In genomic region chr22:42217019-42217751, GRCh38 we compare ENCODE assay signal across 15 cellular contexts. TPM values are rescaled to one million over a fixed set of nuclear protein-coding genes. Genes with fewer than 3 reads are reported as not detected.
DNase-seq lines count a peak whose midpoint lies in the region; ATAC-seq, FAIRE-seq and TF ChIP-seq lines count a peak whose summit lies in the region.
"Had no signal": no experiment of that assay in that cellular context is flagged by ENCODE, and none has a peak within 500 bp of the region (broad histone marks: within the 10 kb centered on the region; RNA-seq: fewer than 3 reads in every experiment).

No MANE protein-coding gene starts in this region.

- no peak for FAIRE-seq in H1 (lab: Jason Lieb, UNC)
- FAIRE-seq: frontal cortex, RCC 7860 had no signal

- ATAC-seq in T-cell (replicated peaks in 1 of 4) (peak in 1 of 4 experiments; percentile 57), GM19035 (IDR thresholded peaks at IDR 0.05; ENCODE audit: unreplicated experiment) (no peak), body of pancreas (no peak)

- no peaks in the 10 kb centered on the region for H3K23me2 ChIP-seq in H1 (ENCODE audit: low read depth, low read length)

- no peak overlapping the region for H2BK20ac ChIP-seq in H1 (ENCODE audit: low read length)

- peaks cover 25% of the 10 kb centered on the region for H3K36me3 Mint-ChIP-seq in activated CD4-positive, alpha-beta T cell treated with anti-CD3 and anti-CD28 coated beads, Interleukin-2, amount 10 ng/mL, durations not matched to agents 7 days and 5 days (ENCODE audit: low read depth)
- H3K36me3 Mint-ChIP-seq in T-cell = peaks cover 23% of the 10 kb centered on the region

- H3K9ac ChIP-seq in H1 (replicated peaks in 1 of 4; ENCODE audit: extremely low read depth in 1 of 4, low read depth in 3 of 4, low read length in 3 of 4) (no peak overlapping the region; a peak in 1 of 7 replicates), smooth muscle cell (ENCODE audit: low read depth) (no peak overlapping the region)

- H3K4me1 Mint-ChIP-seq in activated CD4-positive, alpha-beta T cell treated with anti-CD3 and anti-CD28 coated beads, Interleukin-2, amount 10 ng/mL, durations not matched to agents 7 days and 5 days = peaks cover 34% of the 10 kb centered on the region
- peaks cover 51 to 60% (median 56%) of the 10 kb centered on the region in 3 donors for H3K4me1 Mint-ChIP-seq in T-cell

- peak overlapping the region; percentile 55 for H3K27ac Mint-ChIP-seq in activated CD4-positive, alpha-beta T cell treated with anti-CD3 and anti-CD28 coated beads, Interleukin-2, amount 10 ng/mL, durations not matched to agents 7 days and 5 days
- peak overlapping the region; percentile 75 to 83 for H3K27ac Mint-ChIP-seq in T-cell

- no peak overlapping the region for H2AFZ ChIP-seq in H1 (ENCODE audit: low read length)
- no peak overlapping the region for H2AFZ ChIP-seq in smooth muscle cell (ENCODE audit: low read depth)

- CTCF ChIA-PET in activated CD4-positive, alpha-beta T cell treated with anti-CD3 and anti-CD28 coated beads, Interleukin-2, amount 10 ng/mL, durations not matched to agents 7 days and 5 days (lab: Charles Lee) = interaction anchor here (0.6 to 2.5 kb wide), 7 partner anchors 9 to 227 kb away, joined by 3 to 6 read pairs (median 5); no protein-coding TSS in a partner anchor
- CTCF ChIA-PET in T-cell (lab: Charles Lee) (interaction anchor here in 1 of 2 donors (0.8 to 1.1 kb wide), 2 partner anchors 15 to 44 kb away, joined by 3 read pairs; no protein-coding TSS in a partner anchor), H1 (lab: Charles Lee; ENCODE audit: partially characterized antibody) (interaction anchor here (0.9 to 2.0 kb wide), 5 partner anchors 12 to 189 kb away, joined by 3 to 11 read pairs (median 3); no protein-coding TSS in a partner anchor)

- H2BK5ac ChIP-seq in H1 (ENCODE audit: low read depth, low read length) = no peak overlapping the region

- intact Hi-C loops in body of pancreas (cut with DNase I) = no loop called here
- intact Hi-C loops in vagina (cut with DNase I) = no loop called here

- no peak for TF ChIP-seq POLR2A in H1 (IDR thresholded peaks at IDR 0.05; ENCODE audit: control extremely low read depth in 1 of 2, low read depth in 2 of 2, low read length in 2 of 2)
- TF ChIP-seq POLR2A in body of pancreas (IDR thresholded peaks at IDR 0.05) = no peak
- TF ChIP-seq POLR2A in vagina (IDR thresholded peaks at IDR 0.05) = no peak

- H4K5ac ChIP-seq in H1 (ENCODE audit: insufficient read length, low read depth, low read length) = no peak overlapping the region

- H3K27me3 ChIP-seq in H1 (replicated peaks in 1 of 4; ENCODE audit: control insufficient read depth in 3 of 4, extremely low read depth in 1 of 4, insufficient read depth in 3 of 4, low read length in 3 of 4) (no peaks in the 10 kb centered on the region), smooth muscle cell (ENCODE audit: low read depth) (no peaks in the 10 kb centered on the region), body of pancreas (no peaks in the 10 kb centered on the region), vagina (no peaks in the 10 kb centered on the region)

- no peak overlapping the region for H3K14ac ChIP-seq in H1 (ENCODE audit: insufficient read length)

- TF ChIP-seq CTCF in H1 (IDR thresholded peaks at IDR 0.05; ENCODE audit: control extremely low read depth in 1 of 3, insufficient read depth in 1 of 3, low read depth in 1 of 3, low read length in 3 of 3) (no peak), smooth muscle cell (IDR thresholded peaks at IDR 0.05; ENCODE audit: borderline replicate concordance, insufficient read depth, poor library complexity, severe bottlenecking) (no peak), body of pancreas (IDR thresholded peaks at IDR 0.05) (no peak), vagina (IDR thresholded peaks at IDR 0.05) (no peak)

- no peaks in the 10 kb centered on the region for H3K9me3 Mint-ChIP-seq in activated CD4-positive, alpha-beta T cell treated with anti-CD3 and anti-CD28 coated beads, Interleukin-2, amount 10 ng/mL, durations not matched to agents 7 days and 5 days
- H3K9me3 Mint-ChIP-seq in T-cell = no peaks in the 10 kb centered on the region

- no peaks in the 10 kb centered on the region for H3F3A ChIP-seq in smooth muscle cell (ENCODE audit: low read depth)

- no peak overlapping the region; the same call in 1 of the 2 replicates for H4K8ac ChIP-seq in H1 (ENCODE audit: extremely low read depth, insufficient read depth, low read length)

- H4K20me1 ChIP-seq in H1 (replicated peaks in 1 of 2; ENCODE audit: control insufficient read depth in 1 of 2, insufficient read depth in 2 of 2, low read length in 2 of 2) (peaks cover 6 to 48% of the 10 kb centered on the region in 2 experiments), smooth muscle cell (ENCODE audit: low read depth) (peaks cover 95% of the 10 kb centered on the region)

- peak overlapping the region in 1 of 4 experiments; percentile 17; a peak in 2 of 8 replicates for H3K4me3 ChIP-seq in H1 (ENCODE audit: extremely low read depth in 1 of 4, insufficient read depth in 2 of 4, low read depth in 3 of 4, low read length in 4 of 4)
- no peak overlapping the region for H3K4me3 ChIP-seq in smooth muscle cell
- H3K4me3 ChIP-seq in body of pancreas = no peak overlapping the region
- H3K4me3 ChIP-seq in vagina = no peak overlapping the region
- H3K4me3 ChIP-seq: left ventricle myocardium inferior, thoracic aorta had no signal

- H3K79me2 ChIP-seq in H1 (ENCODE audit: control insufficient read depth in 1 of 2, insufficient read depth in 2 of 2, low read length in 2 of 2) (peaks cover 3 to 58% of the 10 kb centered on the region in 2 experiments; a peak in 3 of 4 replicates), smooth muscle cell (ENCODE audit: low read depth) (peaks cover 38% of the 10 kb centered on the region)

- no peak overlapping the region for H3K4ac ChIP-seq in H1 (replicated peaks; ENCODE audit: insufficient read length, low read depth, low read length)

- H3K9me3 ChIP-seq in H1 (ENCODE audit: insufficient read depth in 2 of 2, low read depth in 1 of 2, low read length in 1 of 2) (no peaks in the 10 kb centered on the region), smooth muscle cell (replicated peaks; ENCODE audit: low read depth) (no peaks in the 10 kb centered on the region), body of pancreas (no peaks in the 10 kb centered on the region), vagina (no peaks in the 10 kb centered on the region)
- H3K9me3 ChIP-seq: left ventricle myocardium inferior, thoracic aorta had no signal

- H2AK5ac ChIP-seq in H1 (ENCODE audit: low read depth, low read length) = no peak overlapping the region

- H4K91ac ChIP-seq in H1 (replicated peaks; ENCODE audit: insufficient read length, low read length) = no peak overlapping the region

- H3K36me3 ChIP-seq in H1 (ENCODE audit: control insufficient read depth in 2 of 4, insufficient read depth in 4 of 4, low read length in 3 of 4) = peaks cover 11 to 23% (median 21%) of the 10 kb centered on the region in 4 experiments
- no peaks in the 10 kb centered on the region for H3K36me3 ChIP-seq in smooth muscle cell (ENCODE audit: low read depth)
- H3K36me3 ChIP-seq in body of pancreas (replicated peaks in 1 of 2; ENCODE audit: insufficient read depth in 1 of 2, low read depth in 2 of 2) = peaks cover 0 to 7% of the 10 kb centered on the region in 2 donors
- H3K36me3 ChIP-seq in vagina = peaks cover 0 to 32% of the 10 kb centered on the region in 2 donors

- H2BK15ac ChIP-seq in H1 (ENCODE audit: low read length) = no peak overlapping the region

- peaks cover 10 to 22% (median 16%) of the 10 kb centered on the region in 4 experiments; a peak in 6 of 7 replicates for H3K4me1 ChIP-seq in H1 (replicated peaks in 1 of 4; ENCODE audit: control insufficient read depth in 3 of 4, insufficient read depth in 4 of 4, low read length in 3 of 4)
- H3K4me1 ChIP-seq in smooth muscle cell (ENCODE audit: low read depth) = peaks cover 17% of the 10 kb centered on the region
- peaks cover 22% of the 10 kb centered on the region for H3K4me1 ChIP-seq in body of pancreas
- peaks cover 15% of the 10 kb centered on the region for H3K4me1 ChIP-seq in vagina

- 0 out of 2 replicates have a peak, but pooled peaks cover 4% of the 10 kb centered on the region for H3K79me1 ChIP-seq in H1 (ENCODE audit: low read depth, low read length)

- H3K56ac ChIP-seq in H1 (replicated peaks; ENCODE audit: insufficient read length, low read depth, low read length) = no peak overlapping the region

- POLR2A ChIA-PET in activated CD4-positive, alpha-beta T cell treated with anti-CD3 and anti-CD28 coated beads, Interleukin-2, amount 10 ng/mL, durations not matched to agents 7 days and 5 days (lab: Charles Lee) = interaction anchor here (1.0 kb wide), 1 partner anchor 15 kb away, joined by 3 read pairs; no protein-coding TSS in a partner anchor
- POLR2A ChIA-PET in T-cell (lab: Charles Lee) = interaction anchor here in 1 of 2 donors (0.6 kb wide), 1 partner anchor 44 kb away, joined by 5 read pairs; no protein-coding TSS in a partner anchor
- POLR2A ChIA-PET in H1 (lab: Charles Lee; ENCODE audit: partially characterized antibody) = interaction anchor here (0.6 to 1.6 kb wide), 3 partner anchors 19 to 154 kb away, joined by 3 read pairs; no protein-coding TSS in a partner anchor

- no peak overlapping the region for H2BK12ac ChIP-seq in H1 (ENCODE audit: low read depth, low read length)

- H3K18ac ChIP-seq in H1 (ENCODE audit: extremely low read depth, low read length) = no peak overlapping the region

- H3K23ac ChIP-seq in H1 (ENCODE audit: insufficient read length) = no peak overlapping the region

- WGBS in H1 (ENCODE audit: extremely low coverage in 1 of 2, insufficient coverage in 1 of 2, insufficient read length in 1 of 2, insufficient replicate concordance in 2 of 2, low coverage in 1 of 2, low lambda C conversion rate in 2 of 2, missing lambda C conversion rate in 1 of 2), 2 experiments = 75% methylated on average over 3 of the region's 3 CpGs; no CpG with 5 or more reads in 1 of the 2 experiments
- 38% methylated on average over 3 of the region's 3 CpGs for WGBS in smooth muscle cell (ENCODE audit: low lambda C conversion rate)
- 62 to 68% methylated on average over 3 of the region's 3 CpGs for WGBS in body of pancreas, 2 donors

- H3K27me3 Mint-ChIP-seq in activated CD4-positive, alpha-beta T cell treated with anti-CD3 and anti-CD28 coated beads, Interleukin-2, amount 10 ng/mL, durations not matched to agents 7 days and 5 days = no peaks in the 10 kb centered on the region
- H3K27me3 Mint-ChIP-seq in T-cell = no peaks in the 10 kb centered on the region

- DNase-seq in activated CD4-positive, alpha-beta T cell treated with anti-CD3 and anti-CD28 coated beads, Interleukin-2, amount 10 ng/mL, durations not matched to agents 7 days and 5 days = no peak
- DNase-seq in activated CD4-positive, alpha-beta T cell treated with anti-CD3 and anti-CD28 coated beads for 1 hour = no peak
- no peak for DNase-seq in T-cell
- DNase-seq in H1 (ENCODE audit: low read depth in 1 of 2, low spot score in 2 of 2) = no peak
- DNase-seq in smooth muscle cell (lab: John Stamatoyannopoulos, UW; ENCODE audit: unreplicated experiment) = no peak
- DNase-seq in body of pancreas = no peak
- no peak for DNase-seq in vagina (ENCODE audit: extremely low spot score in 2 of 2)
- DNase-seq: activated effector memory CD4-positive, alpha-beta T cell treated with anti-CD3 and anti-CD28 coated beads, Interleukin-2, amount 50 U/mL, for 16 hours; left ventricle myocardium inferior; NCI-H446; T-helper 9 cell had no signal

- H2BK120ac ChIP-seq in H1 (replicated peaks; ENCODE audit: low read depth, low read length) = no peak overlapping the region

- H3K4me2 ChIP-seq in H1 (ENCODE audit: insufficient read depth in 1 of 2, low read depth in 2 of 2, low read length in 2 of 2) (peak overlapping the region; percentile 34 to 44; a peak in 3 of 4 replicates), smooth muscle cell (peak overlapping the region; percentile 44)

- H3K4me3 Mint-ChIP-seq in activated CD4-positive, alpha-beta T cell treated with anti-CD3 and anti-CD28 coated beads, Interleukin-2, amount 10 ng/mL, durations not matched to agents 7 days and 5 days = no peak overlapping the region
- H3K4me3 Mint-ChIP-seq in T-cell = peak overlapping the region in 2 of 3 donors; percentile 32 to 37

- H3K27ac ChIP-seq in H1 (ENCODE audit: low read depth, low read length) (peak overlapping the region; percentile 29; the same call in 1 of the 2 replicates), smooth muscle cell (ENCODE audit: low read depth) (peak overlapping the region; percentile 14), body of pancreas (no peak overlapping the region), vagina (no peak overlapping the region)
- H3K27ac ChIP-seq: left ventricle myocardium inferior, thoracic aorta had no signal

- no peak for TF ChIP-seq EP300 in H1 (IDR thresholded peaks at IDR 0.05; ENCODE audit: borderline replicate concordance in 1 of 2, low read depth in 2 of 2, low read length in 2 of 2)

- TF ChIP-seq RAD21 in H1 (IDR thresholded peaks at IDR 0.05 in 1 of 2, conservative IDR thresholded peaks at IDR 0.05 in 1 of 2; ENCODE audit: low read depth in 2 of 2, low read length in 2 of 2) = no peak

RNA-seq across cellular contexts. Expression of gene TCF20, which starts 53.3 kb away (rescaled TPM):
- total RNA-seq in activated CD4-positive, alpha-beta T cell treated with anti-CD3 and anti-CD28 coated beads, Interleukin-2, amount 10 ng/mL, durations not matched to agents 7 days and 5 days = 10 to 100 TPM; 82.1 to 87.1 TPM
- total RNA-seq in T-cell (10 to 100 TPM; 84.2 to 98.8 (median 88.5) TPM), smooth muscle cell (23.3 and 26.8 TPM in 2 replicates), body of pancreas (10 to 100 TPM; 17.8 to 19.7 TPM), vagina (30.4 TPM)
- total RNA-seq in H1 (2021; fragmentation: NEBNext Ultra II Directional; extraction: Animal tissue kit (Norgen Biotek cat#: 25700)) = 79.8 and 80.4 TPM in 2 replicates
- polyA plus RNA-seq in H1 (2011; rRNA removed) (22.0 and 23.3 TPM in 2 replicates), smooth muscle cell (3.4 and 3.7 TPM in 2 replicates)
- polyA plus RNA-seq in H1 (2011; cell fraction: cytosol; rRNA removed) = 30.3 TPM
- 38.0 TPM for polyA plus RNA-seq in H1 (2011; cell fraction: nucleus; rRNA removed)
- 32.2 to 35.2 TPM (median 33.5 TPM) in 4 replicates for polyA plus RNA-seq in H1 (2012, experiment 1 of 2)
- 6.0 TPM for polyA plus RNA-seq in H1 (2012, experiment 2 of 2)
- polyA plus RNA-seq in H1 (2013, experiment 1 of 2) = 23.5 TPM
- 22.7 TPM for polyA plus RNA-seq in H1 (2013, experiment 2 of 2)
- polyA minus RNA-seq in H1 (2011; rRNA and poly(A)+ RNA removed) = 101 TPM in 2 replicates
- polyA minus RNA-seq in H1 (2011; cell fraction: cytosol; rRNA and poly(A)+ RNA removed) = 35.6 TPM
- 74.0 TPM for polyA minus RNA-seq in H1 (2011; cell fraction: nucleus; rRNA and poly(A)+ RNA removed)

Comparison
In these comparisons a context has a peak if more than half of its experiments do, and no peak if none do; other contexts are left out.
1. H3K27ac ChIP-seq: peak in H1 (single experiment) and smooth muscle cell (single experiment); none in body of pancreas (0 of 4) and vagina (single experiment).